In genomic region chr11:110373061-110373702, GRCh38 we compare ENCODE assay signal across 8 cellular contexts. TPM values are rescaled to one million over a fixed set of nuclear protein-coding genes. Genes with fewer than 3 reads are reported as not detected.
A peak's percentile ranks its signal among the peaks of the same experiment; 100 is the strongest.
DNase-seq lines count a peak whose midpoint lies in the region; ATAC-seq, FAIRE-seq and TF ChIP-seq lines count a peak whose summit lies in the region.

No MANE protein-coding gene starts in this region.

- POLR2A ChIA-PET in GM10248 (lab: Yijun Ruan, JAX) = interaction anchor here (1.0 kb wide), 2 partner anchors 18 to 45 kb away, joined by 3 read pairs; no protein-coding TSS in a partner anchor

- H3K9me3 ChIP-seq in psoas muscle = no peaks in the 10 kb centered on the region
- no peaks in the 10 kb centered on the region for H3K9me3 ChIP-seq in aorta (ENCODE audit: control insufficient read depth, low read length)

- TF ChIP-seq CTCF in GM10248 (IDR thresholded peaks at IDR 0.05; ENCODE audit: control extremely low read depth, extremely low read depth, low read depth, missing control alignments) = no peak
- TF ChIP-seq CTCF in psoas muscle (IDR thresholded peaks at IDR 0.05) = no peak

- H3K4me3 ChIP-seq in psoas muscle (no peak overlapping the region), aorta (ENCODE audit: low read length in 2 of 2) (no peak overlapping the region)

- H3K4me1 ChIP-seq in psoas muscle (no peaks in the 10 kb centered on the region), aorta (ENCODE audit: control insufficient read depth in 1 of 2, insufficient read depth in 2 of 2, low read length in 2 of 2) (no peaks in the 10 kb centered on the region)

- peak; percentile 89 for ATAC-seq in GM21360 (IDR thresholded peaks at IDR 0.05; ENCODE audit: unreplicated experiment)
- peak; percentile 91 for ATAC-seq in HG03520 (IDR thresholded peaks at IDR 0.05; ENCODE audit: unreplicated experiment)
- ATAC-seq in psoas muscle = no peak
- no peak for ATAC-seq in aorta (ENCODE audit: low FRiP score)

- DNase-seq in GM10248 (ENCODE audit: extremely low spot score) = peak; percentile 68
- no peak for DNase-seq in head of caudate nucleus
- DNase-seq in psoas muscle = no peak
- DNase-seq in anterior cingulate cortex (lab: John Stamatoyannopoulos, UW) = no peak
- no peak for DNase-seq in aorta

- CTCF ChIA-PET in GM10248 (lab: Yijun Ruan, JAX) = interaction anchor here (1.0 to 2.1 kb wide), 5 partner anchors 10 to 172 kb away, joined by 3 to 11 read pairs (median 3); partner anchors contain the start of gene FDX1

- WGBS in psoas muscle, 3 donors = 74 to 85% (median 75%) methylated on average over 5 of the region's 5 CpGs
- WGBS in aorta, 2 donors = 15 to 17% methylated on average over 5 of the region's 5 CpGs

- H3K27ac ChIP-seq in psoas muscle = no peak overlapping the region
- no peak overlapping the region for H3K27ac ChIP-seq in aorta (ENCODE audit: low read depth in 1 of 2, low read length in 2 of 2)

- intact Hi-C loops in head of caudate nucleus (cut with DNase I) (loop anchor here (10.0 kb wide), 1 partner anchor 78 kb away; the partner anchor contains the start of gene RDX), psoas muscle (cut with DNase I) (loop anchor here in 1 of 2 donors (5.0 to 10.0 kb wide), 2 partner anchors 421 to 518 kb away; no protein-coding TSS in a partner anchor), aorta (cut with DNase I) (loop anchor here in 1 of 2 donors (5.0 to 10.0 kb wide), 2 partner anchors 78 to 426 kb away; partner anchors contain the start of gene RDX)

- H3K36me3 ChIP-seq in psoas muscle (ENCODE audit: insufficient read depth in 1 of 2, low read depth in 1 of 2) (no peaks in the 10 kb centered on the region), aorta (ENCODE audit: control insufficient read depth in 1 of 2, insufficient read depth in 2 of 2, low read length in 1 of 2) (no peaks in the 10 kb centered on the region)

- H3K27me3 ChIP-seq in psoas muscle (ENCODE audit: insufficient read depth in 3 of 3, low read length in 2 of 3) = no peaks in the 10 kb centered on the region
- no peaks in the 10 kb centered on the region for H3K27me3 ChIP-seq in aorta (ENCODE audit: control insufficient read depth in 1 of 2, insufficient read depth in 2 of 2, low read length in 1 of 2)

- FAIRE-seq in endometrium (lab: Jason Lieb, UNC) = peak; percentile 59

RNA-seq across cellular contexts. Expression of gene FDX1, which starts 56.6 kb away (rescaled TPM):
- 10 to 100 TPM; 14.0 to 23.7 (median 15.6) TPM for total RNA-seq in psoas muscle
- 10 to 100 TPM; 13.6 to 20.7 (median 15.2) TPM for polyA plus RNA-seq in psoas muscle
- 1 to 10 TPM; 8.0 to 8.9 TPM for total RNA-seq in aorta
- 10 to 100 TPM in 1 of 2 donors, 1 to 10 TPM in 1; 6.4 to 15.5 TPM for polyA plus RNA-seq in aorta

Comparison
In these comparisons a context has a peak if more than half of its experiments do, and no peak if none do; other contexts are left out.
1. ATAC-seq: peak in GM21360 (single experiment) and HG03520 (single experiment); none in psoas muscle (0 of 4) and aorta (single experiment).